In the genomic region with DNA sequence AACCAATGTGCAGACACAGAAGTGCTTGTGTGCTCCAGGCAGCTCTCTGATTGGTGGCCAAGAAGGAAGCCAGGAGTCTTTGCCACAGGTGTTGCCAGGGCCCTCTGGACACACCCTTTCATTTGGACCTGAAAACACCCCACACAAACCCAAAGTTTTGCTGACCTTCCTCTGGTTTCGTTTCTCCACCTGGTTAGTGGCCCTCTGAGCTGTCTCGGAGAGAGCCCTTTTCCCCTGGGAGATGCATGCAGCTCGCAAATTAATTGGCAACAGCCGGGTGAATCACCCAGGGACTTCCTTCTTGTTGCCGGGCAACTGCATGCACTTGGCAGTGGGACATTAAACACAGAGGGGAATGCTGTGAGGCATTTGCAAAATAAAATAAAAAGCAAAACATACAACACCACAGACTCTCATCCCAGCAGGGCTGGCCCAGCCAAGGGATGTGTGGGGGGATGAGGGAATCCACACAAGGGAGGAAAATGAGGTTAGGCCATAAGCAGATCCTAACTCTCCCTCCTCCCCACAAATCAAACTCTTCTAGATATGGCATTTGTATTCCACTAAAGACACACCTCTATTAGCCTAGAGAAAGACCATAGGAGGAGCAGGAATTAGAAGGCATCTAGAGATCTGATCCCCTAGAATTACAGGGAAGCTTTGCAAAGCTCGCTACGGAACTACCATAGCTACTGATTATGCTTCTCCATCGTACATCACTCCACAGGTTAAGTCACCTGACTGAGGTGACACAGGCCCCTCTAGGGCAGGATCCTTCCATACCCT, we compare ENCODE assay signal across 8 cellular contexts.
DNase-seq lines count a peak whose midpoint lies in the region; ATAC-seq and TF ChIP-seq lines count a peak whose summit lies in the region.

No MANE protein-coding gene starts in this region.

- TF ChIP-seq POLR2A in uterus (IDR thresholded peaks at IDR 0.05) (no peak), vagina (IDR thresholded peaks at IDR 0.05) (no peak)

- H3K27ac ChIP-seq in mammary epithelial cell (ENCODE audit: insufficient read depth, low read depth, low read length) (peak overlapping the region; percentile 92), left lung (no peak overlapping the region), uterus (no peak overlapping the region), vagina (no peak overlapping the region)

- H3K36me3 ChIP-seq in mammary epithelial cell (ENCODE audit: insufficient read depth, low read length) (peaks cover 14% of the 10 kb centered on the region), left lung (no peaks in the 10 kb centered on the region), uterus (no peaks in the 10 kb centered on the region), vagina (no peaks in the 10 kb centered on the region)

- H3K4me3 ChIP-seq in mammary epithelial cell (replicated peaks in 1 of 3; ENCODE audit: insufficient read depth in 1 of 3, low read depth in 2 of 3, low read length in 3 of 3) (no peak overlapping the region), left lung (no peak overlapping the region), uterus (no peak overlapping the region), vagina (no peak overlapping the region)

- H3K9me3 ChIP-seq in mammary epithelial cell (replicated peaks; ENCODE audit: insufficient read depth, low read length) (no peaks in the 10 kb centered on the region), left lung (no peaks in the 10 kb centered on the region), uterus (no peaks in the 10 kb centered on the region), vagina (no peaks in the 10 kb centered on the region)

- H2AFZ ChIP-seq in mammary epithelial cell (ENCODE audit: low read depth, low read length): no peak overlapping the region

- H3K9ac ChIP-seq in mammary epithelial cell (ENCODE audit: insufficient read depth, low read length): peak overlapping the region; percentile 71

- peak overlapping the region; percentile 39 for H3K4me2 ChIP-seq in mammary epithelial cell (ENCODE audit: insufficient read depth, low read depth, low read length)

- no TSS peak for BruUV-seq in mammary epithelial cell (replicated peaks; lab: Mats Ljungman, UMichigan)

- 28% methylated on average over 8 of the region's 8 CpGs for WGBS in mammary epithelial cell (ENCODE audit: low coverage, missing lambda C conversion rate)

- in situ Hi-C loops in ACHN (cut with HindIII; ENCODE audit: low pct_ligation_motif_present, low pct_unique_long_range_greater_than_20kb, low sequenced_read_pairs): loop anchor here (25.0 kb wide), 1 partner anchor 270 kb away; no protein-coding TSS in a partner anchor
- in situ Hi-C loops in mammary epithelial cell (cut with MboI; ENCODE audit: low sequenced_read_pairs in 2 of 2): no loop called here

- no peaks in the 10 kb centered on the region for H3K27me3 ChIP-seq in mammary epithelial cell (ENCODE audit: insufficient read depth, low read length)
- H3K27me3 ChIP-seq in left lung: no peaks in the 10 kb centered on the region
- no peaks in the 10 kb centered on the region for H3K27me3 ChIP-seq in uterus
- H3K27me3 ChIP-seq in vagina: no peaks in the 10 kb centered on the region

- H3K4me1 ChIP-seq in mammary epithelial cell (ENCODE audit: insufficient read depth, low read length): peaks cover 52% of the 10 kb centered on the region
- H3K4me1 ChIP-seq in left lung: peaks cover 4% of the 10 kb centered on the region in 2 donors
- peaks cover 0 to 3% of the 10 kb centered on the region in 2 donors for H3K4me1 ChIP-seq in uterus
- peaks cover 38% of the 10 kb centered on the region for H3K4me1 ChIP-seq in vagina

- H3K79me2 ChIP-seq in mammary epithelial cell (ENCODE audit: insufficient read depth, low read length): peaks cover 92% of the 10 kb centered on the region

- H4K20me1 ChIP-seq in mammary epithelial cell (ENCODE audit: insufficient read depth, low read length): no peaks in the 10 kb centered on the region

- peak; percentile 91 for DNase-seq in ACHN
- DNase-seq in NCI-H2196 (lab: John Stamatoyannopoulos, UW; ENCODE audit: unreplicated experiment): peak; percentile 92
- DNase-seq in mammary epithelial cell: peak; percentile 98
- peak in 1 of 2 donors; percentile 75 for DNase-seq in left lung
- peak; percentile 50 to 67 for DNase-seq in uterus
- DNase-seq in vagina (ENCODE audit: extremely low spot score in 2 of 2): no peak

- dilution Hi-C loops in mammary epithelial cell (cut with HindIII; ENCODE audit: low sequenced_read_pairs): no loop called here

- ATAC-seq in GM19035 (IDR thresholded peaks at IDR 0.05; ENCODE audit: unreplicated experiment): peak; percentile 80
- ATAC-seq in HG03097 (IDR thresholded peaks at IDR 0.05; ENCODE audit: low FRiP score, unreplicated experiment): peak; percentile 81
- peak; percentile 73 for ATAC-seq in left lung

- CTCF ChIA-PET in mammary epithelial cell (lab: Charles Lee; ENCODE audit: low non-redundant PET): no interaction called here

- TF ChIP-seq CTCF in mammary epithelial cell (conservative IDR thresholded peaks at IDR 0.05 in 1 of 2, IDR thresholded peaks at IDR 0.05 in 1 of 2; ENCODE audit: extremely low read depth in 1 of 2, insufficient read depth in 1 of 2, low read depth in 1 of 2, low read length in 2 of 2) (no peak), left lung (IDR thresholded peaks at IDR 0.05) (no peak), uterus (IDR thresholded peaks at IDR 0.05) (no peak), vagina (IDR thresholded peaks at IDR 0.05) (no peak)

- intact Hi-C loops in mammary epithelial cell (cut with micrococcal nuclease): loop anchor here (1.0 kb wide), 2 partner anchors 14 to 49 kb away; no protein-coding TSS in a partner anchor
- intact Hi-C loops in left lung (cut with DNase I): no loop called here
- intact Hi-C loops in uterus (cut with DNase I; ENCODE audit: low total_unique reads): no loop called here
- intact Hi-C loops in vagina (cut with DNase I): no loop called here

Comparison
In these comparisons a context has a peak if more than half of its experiments do, and no peak if none do; other contexts are left out.
1. DNase-seq: peak in ACHN (single experiment), NCI-H2196 (single experiment), mammary epithelial cell (single experiment) and uterus (2 of 2); none in vagina (0 of 2).
2. Peak in every context shown above with its lines, with median percentiles within 50 percentile points of each other: ATAC-seq.